ENCODE assay signal across 13 cellular contexts in the genomic region with DNA sequence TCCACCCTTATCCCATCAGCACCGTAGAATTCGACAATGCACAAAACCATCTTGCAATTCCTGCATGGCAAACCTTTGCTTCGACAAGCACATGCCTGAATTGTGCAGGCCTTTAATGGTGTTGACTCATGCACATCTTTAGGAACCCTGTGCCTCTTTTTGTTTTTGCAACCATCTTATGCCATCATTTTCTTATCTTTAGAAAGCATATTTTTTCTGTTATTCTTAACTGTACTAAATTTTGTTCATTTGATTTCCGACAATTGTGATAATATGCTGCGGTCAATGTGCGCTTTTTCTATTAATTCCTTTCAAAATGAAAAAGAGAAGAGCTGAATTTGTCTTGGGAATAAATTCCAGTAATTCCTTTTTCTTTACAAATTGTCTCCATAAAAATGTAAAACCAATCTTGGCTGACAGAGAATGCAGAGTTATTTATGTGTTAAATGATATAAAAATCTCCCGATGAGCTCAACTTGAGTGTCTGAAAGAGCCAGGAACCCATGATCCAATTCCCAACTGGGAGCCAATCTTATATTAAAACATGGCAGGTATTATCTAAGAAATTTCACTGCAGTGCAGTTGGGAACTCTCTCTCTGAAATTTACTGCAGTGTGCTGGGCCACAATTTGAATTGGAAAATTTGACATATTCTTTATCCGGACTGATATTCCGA. TPM values are rescaled to one million over a fixed set of nuclear protein-coding genes. Genes with fewer than 3 reads are reported as not detected.
A peak's percentile ranks its signal among the peaks of the same experiment; 100 is the strongest.
DNase-seq lines count a peak whose midpoint lies in the region; ATAC-seq, FAIRE-seq and TF ChIP-seq lines count a peak whose summit lies in the region.
"Had no signal": no experiment of that assay in that cellular context is flagged by ENCODE, and none has a peak within 500 bp of the region (broad histone marks: within the 10 kb centered on the region; RNA-seq: fewer than 3 reads in every experiment).

No MANE protein-coding gene starts in this region.

- no peaks in the 10 kb centered on the region for H3K79me2 ChIP-seq in HepG2 (ENCODE audit: insufficient read depth, low read length)

- CTCF ChIA-PET in HepG2 (lab: Yijun Ruan, JAX; ENCODE audit: low intra/inter-chr PET ratio, low total read pairs): no interaction called here

- H3K9me3 Mint-ChIP-seq in activated naive CD8-positive, alpha-beta T cell (ENCODE audit: low read depth): no peaks in the 10 kb centered on the region
- H3K9me3 Mint-ChIP-seq in memory B cell: no peaks in the 10 kb centered on the region

- TF ChIP-seq CTCF in HepG2 (CRISPR knock-in tag; IDR thresholded peaks at IDR 0.05) (no peak), right lobe of liver (IDR thresholded peaks at IDR 0.05) (no peak)

- no peak for TF ChIP-seq EP300 in HepG2 (IDR thresholded peaks at IDR 0.05; ENCODE audit: low read depth in 2 of 2, low read length in 2 of 2)
- TF ChIP-seq EP300 in HepG2 (CRISPR knock-in tag; IDR thresholded peaks at IDR 0.05; ENCODE audit: borderline replicate concordance): no peak

- H3K4me2 ChIP-seq in HepG2 (ENCODE audit: low read depth, low read length): peak overlapping the region; percentile 66

- in situ Hi-C loops in HepG2 (cut with HindIII; ENCODE audit: extremely low pct_ligation_motif_present, low pct_unique_long_range_greater_than_20kb): no loop called here
- in situ Hi-C loops in HAP-1 (cut with MboI; ENCODE audit: low sequenced_read_pairs): no loop called here

- BruUV-seq in HepG2 (replicated peaks; lab: Mats Ljungman, UMichigan): no TSS peak

- peak overlapping the region; percentile 74 for H3K4me3 Mint-ChIP-seq in activated naive CD8-positive, alpha-beta T cell
- H3K4me3 Mint-ChIP-seq in memory B cell: no peak overlapping the region

- H3K9me3 ChIP-seq in HepG2 (ENCODE audit: low read length) (no peaks in the 10 kb centered on the region), right lobe of liver (no peaks in the 10 kb centered on the region), HAP-1 (no peaks in the 10 kb centered on the region)
- H3K9me3 ChIP-seq: neutrophil had no signal

- H3K36me3 ChIP-seq in HepG2 (replicated peaks in 1 of 2; ENCODE audit: control insufficient read depth in 1 of 2, insufficient read depth in 2 of 2, low read length in 2 of 2) (no peaks in the 10 kb centered on the region), right lobe of liver (no peaks in the 10 kb centered on the region), HAP-1 (replicated peaks) (no peaks in the 10 kb centered on the region)
- H3K36me3 ChIP-seq: neutrophil had no signal

- POLR2A ChIA-PET in HepG2 (lab: Yijun Ruan, JAX): no interaction called here

- no peaks in the 10 kb centered on the region for H3K27me3 ChIP-seq in HepG2 (ENCODE audit: control insufficient read depth in 1 of 2, insufficient read depth in 2 of 2, low read length in 2 of 2)
- H3K27me3 ChIP-seq in right lobe of liver: no peaks in the 10 kb centered on the region
- H3K27me3 ChIP-seq in HAP-1 (ENCODE audit: low read depth): no peaks in the 10 kb centered on the region
- H3K27me3 ChIP-seq: neutrophil had no signal

- H3K27ac Mint-ChIP-seq in activated naive CD8-positive, alpha-beta T cell: no peak overlapping the region
- peak overlapping the region; percentile 60 for H3K27ac Mint-ChIP-seq in memory B cell

- H3K4me3 ChIP-seq in HepG2 (replicated peaks in 1 of 3; ENCODE audit: insufficient read depth in 1 of 3, low read depth in 2 of 3, low read length in 3 of 3) (no peak overlapping the region), right lobe of liver (no peak overlapping the region), HAP-1 (no peak overlapping the region)

- TF ChIP-seq POLR2A in HepG2 (IDR thresholded peaks at IDR 0.05; ENCODE audit: insufficient read depth in 1 of 2, low read depth in 2 of 2, low read length in 2 of 2) (no peak), right lobe of liver (IDR thresholded peaks at IDR 0.05) (no peak)

- intact Hi-C loops in HepG2 (cut with micrococcal nuclease; ENCODE audit: unreplicated experiment): no loop called here
- intact Hi-C loops in right lobe of liver (cut with DNase I): no loop called here

- no peaks in the 10 kb centered on the region for H3K36me3 Mint-ChIP-seq in activated naive CD8-positive, alpha-beta T cell
- no peaks in the 10 kb centered on the region for H3K36me3 Mint-ChIP-seq in memory B cell

- no peak for TF ChIP-seq RAD21 in HepG2 (CRISPR knock-in tag; IDR thresholded peaks at IDR 0.05)

- H3K27me3 Mint-ChIP-seq in activated naive CD8-positive, alpha-beta T cell: no peaks in the 10 kb centered on the region
- no peaks in the 10 kb centered on the region for H3K27me3 Mint-ChIP-seq in memory B cell

- no peak overlapping the region for H3K9ac ChIP-seq in HepG2 (ENCODE audit: insufficient read depth, low read depth, low read length)

- FAIRE-seq in HepG2 (lab: Jason Lieb, UNC): no peak
- FAIRE-seq: endometrium had no signal

- peaks cover 39% of the 10 kb centered on the region for H3K4me1 ChIP-seq in HepG2 (ENCODE audit: insufficient read depth, low read length)
- H3K4me1 ChIP-seq in right lobe of liver: no peaks in the 10 kb centered on the region
- no peaks in the 10 kb centered on the region; the same call in 1 of the 2 replicates for H3K4me1 ChIP-seq in HAP-1

- no peak overlapping the region for H2AFZ ChIP-seq in HepG2 (ENCODE audit: low read length)

- H3K27ac ChIP-seq in HepG2 (ENCODE audit: extremely low read length, insufficient read depth, low read length): no peak overlapping the region
- no peak overlapping the region for H3K27ac ChIP-seq in right lobe of liver
- H3K27ac ChIP-seq: neutrophil had no signal

- DNase-seq in HepG2 (ENCODE audit: low spot score) (no peak), right lobe of liver (no peak), memory B cell (ENCODE audit: low spot score in 2 of 2) (no peak), SKM-1 treated with dmso at 0.1 percent for 144 hours (lab: John Stamatoyannopoulos, UW; ENCODE audit: unreplicated experiment) (no peak), NCI-H345 (lab: John Stamatoyannopoulos, UW) (no peak), HAP-1 (ENCODE audit: low spot score in 2 of 2) (no peak), epidermal melanocyte (ENCODE audit: insufficient read length, low spot score) (no peak)
- DNase-seq: Karpas-422; NCI-H2081; stimulated activated CD4-positive, alpha-beta T cell treated with anti-CD3 and anti-CD28 coated beads, Interleukin-15, amount 100 ng/mL, for 24 hours had no signal

- WGBS in HepG2 (ENCODE audit: low lambda C conversion rate): 79% methylated on average over 9 of the region's 9 CpGs
- 88% methylated on average over 9 of the region's 9 CpGs for WGBS in right lobe of liver (ENCODE audit: insufficient coverage, low coverage, low lambda C conversion rate, missing lambda C conversion rate)

- no peaks in the 10 kb centered on the region for H4K20me1 ChIP-seq in HepG2 (ENCODE audit: insufficient read depth, low read length)

- H3K4me1 Mint-ChIP-seq in activated naive CD8-positive, alpha-beta T cell (ENCODE audit: low read depth): peaks cover 22% of the 10 kb centered on the region
- peaks cover 10% of the 10 kb centered on the region for H3K4me1 Mint-ChIP-seq in memory B cell

- ATAC-seq in HepG2 (no peak), right lobe of liver (no peak), memory B cell (ENCODE audit: low read depth) (no peak)

TF ChIP-seq in HepG2, 621 proteins besides CTCF, POLR2A, EP300 and RAD21 (continues in another document):
- TF ChIP-seq MAF1 (CRISPR knock-in tag; IDR thresholded peaks at IDR 0.05; ENCODE audit: borderline replicate concordance) (no peak), SUZ12 (IDR thresholded peaks at IDR 0.05; ENCODE audit: low read depth, low read length) (no peak), HDAC1 (CRISPR knock-in tag; IDR thresholded peaks at IDR 0.05) (no peak), ZNF451 (CRISPR knock-in tag; IDR thresholded peaks at IDR 0.05) (no peak), ZNF660 (CRISPR knock-in tag; IDR thresholded peaks at IDR 0.05; ENCODE audit: borderline replicate concordance, low read depth) (no peak), GTF2F1 (IDR thresholded peaks at IDR 0.05; ENCODE audit: low read length) (no peak)

RNA-seq across cellular contexts. Expression of a gene that starts 20.2 kb away (rescaled TPM):
- total RNA-seq in HepG2 (2016; rRNA removed; fragmentation: Illumina TruSeq; extraction: Trizol): 20.1 and 22.3 TPM in 2 replicates
- total RNA-seq in HepG2 (2016; cell fraction: cytosol; rRNA removed; fragmentation: Illumina TruSeq; extraction: Trizol; ENCODE audit: low read depth): 12.4 and 17.6 TPM in 2 replicates
- 21.4 and 21.8 TPM in 2 replicates for total RNA-seq in HepG2 (2016; cell fraction: insoluble cytoplasmic fraction; rRNA removed; fragmentation: Illumina TruSeq; extraction: Trizol)
- total RNA-seq in HepG2 (2016; cell fraction: membrane; rRNA removed; fragmentation: Illumina TruSeq; extraction: Trizol): 6.8 and 8.7 TPM in 2 replicates
- total RNA-seq in HepG2 (2016; cell fraction: nucleus; rRNA removed; fragmentation: Illumina TruSeq; extraction: Trizol): 33.8 and 35.2 TPM in 2 replicates
- 7.6 and 9.9 TPM in 2 replicates for polyA plus RNA-seq in HepG2 (2011; rRNA removed)
- 3.7 and 6.4 TPM in 2 replicates for polyA plus RNA-seq in HepG2 (2011; cell fraction: cytosol; rRNA removed)
- 8.2 and 10.0 TPM in 2 replicates for polyA plus RNA-seq in HepG2 (2011; cell fraction: nucleus; rRNA removed)
- 9.6 and 11.9 TPM in 2 replicates for polyA plus RNA-seq in HepG2 (2012)
- 0.41 and 0.44 TPM in 2 replicates for polyA plus RNA-seq in HepG2 (2016; cell fraction: cytosol; fragmentation: Illumina TruSeq; extraction: Trizol; ENCODE audit: low read depth)
- 13.7 and 14.3 TPM in 2 replicates for polyA plus RNA-seq in HepG2 (2016; cell fraction: insoluble cytoplasmic fraction; fragmentation: Illumina TruSeq; extraction: Trizol; ENCODE audit: low read depth)
- polyA plus RNA-seq in HepG2 (2016; cell fraction: membrane; fragmentation: Illumina TruSeq; extraction: Trizol; ENCODE audit: low read depth): 1.9 and 2.1 TPM in 2 replicates
- polyA plus RNA-seq in HepG2 (2016; cell fraction: nucleus; fragmentation: Illumina TruSeq; extraction: Trizol; ENCODE audit: insufficient read depth, low read depth): 9.6 and 12.3 TPM in 2 replicates
- 36.0 and 45.8 TPM in 2 replicates for polyA minus RNA-seq in HepG2 (2011; rRNA and poly(A)+ RNA removed; ENCODE audit: low replicate concordance)
- polyA minus RNA-seq in HepG2 (2011; cell fraction: cytosol; rRNA and poly(A)+ RNA removed): 25.9 and 29.8 TPM in 2 replicates
- 152 and 172 TPM in 2 replicates for polyA minus RNA-seq in HepG2 (2011; cell fraction: nucleus; rRNA and poly(A)+ RNA removed)
- total RNA-seq in right lobe of liver: 10 to 100 TPM in 5 of 6 experiments, 1 to 10 TPM in 1; 8.9 to 16.1 (median 13.7) TPM
